ENCODE assay signal across 35 cellular contexts in genomic region chr22:45836418-45836817, GRCh38.
"Had no signal": no experiment of that assay in that cellular context is flagged by ENCODE, and none has a peak within 500 bp of the region (broad histone marks: within the 10 kb centered on the region; RNA-seq: fewer than 3 reads in every experiment).

No MANE protein-coding gene starts in this region.

- H3K27me3 ChIP-seq: ascending aorta, cardiac muscle cell had no signal

- ATAC-seq: activated CD4-positive, alpha-beta T cell treated with anti-CD3 and anti-CD28 coated beads for 36 hours; activated CD4-positive, CD25-positive, alpha-beta regulatory T cell treated with anti-CD3 and anti-CD28 coated beads, Interleukin-2, amount 50 U/mL, for 24 hours; activated CD8-positive, alpha-beta T cell treated with anti-CD3 and anti-CD28 coated beads for 36 hours; activated naive CD8-positive, alpha-beta T cell treated with anti-CD3 and anti-CD28 coated beads, Interleukin-2, amount 50 U/mL, for 24 hours; activated T-cell treated with anti-CD3 and anti-CD28 coated beads, Interleukin-2, amount 50 U/mL, for 4 hours; activated T-cell treated with anti-CD3 and anti-CD28 coated beads, Interleukin-2, amount 50 U/mL, for 72 hours; activated T-helper 17 cell treated with anti-CD3 and anti-CD28 coated beads, Interleukin-2, amount 50 U/mL, for 72 hours; T-cell had no signal

- H3K9me3 Mint-ChIP-seq: activated CD4-positive, alpha-beta T cell treated with anti-CD3 and anti-CD28 coated beads, Interleukin-2, amount 10 ng/mL, durations not matched to agents 7 days and 5 days; activated CD8-positive, alpha-beta T cell treated with anti-CD3 and anti-CD28 coated beads for 36 hours; activated naive CD4-positive, alpha-beta T cell treated with anti-CD3 and anti-CD28 coated beads, Interleukin-2, amount 10 ng/mL, durations not matched to agents 7 days and 5 days; activated naive CD4-positive, alpha-beta T cell treated with anti-CD3 and anti-CD28 coated beads, Interleukin-2, amount 50 U/mL, for 24 hours; activated naive CD8-positive, alpha-beta T cell treated with anti-CD3 and anti-CD28 coated beads, Interleukin-2, amount 10 ng/mL, durations not matched to agents 7 days and 5 days; activated naive CD8-positive, alpha-beta T cell treated with anti-CD3 and anti-CD28 coated beads, Interleukin-2, amount 50 U/mL, for 24 hours; activated T-cell treated with anti-CD3 and anti-CD28 coated beads, Interleukin-2, amount 50 U/mL, for 4 hours; activated T-cell treated with anti-CD3 and anti-CD28 coated beads, Interleukin-2, amount 50 U/mL, for 72 hours; activated T-helper 1 cell treated with anti-CD3 and anti-CD28 coated beads, Interleukin-12 subunit alpha, Interleukin-12 subunit beta, Interleukin-2, Interleukin-4 antibody, amounts not matched to agents 30 ng/mL and 10 ng/mL and 1 ng/mL, durations not matched to agents 14 hours and 24 hours and 36 hours; activated T-helper 17 cell treated with anti-CD3 and anti-CD28 coated beads, Interleukin-2, amount 50 U/mL, for 72 hours; brain; central memory CD8-positive, alpha-beta T cell; T-cell; T-helper 2 cell treated with Interferon-gamma antibody and Interleukin-4, amounts not matched to agents 5 μg/mL and 100 μg/mL, for 36 hours had no signal

- H3K27ac Mint-ChIP-seq: activated CD4-positive, alpha-beta T cell treated with anti-CD3 and anti-CD28 coated beads for 36 hours; activated CD4-positive, alpha-beta T cell treated with anti-CD3 and anti-CD28 coated beads, Interleukin-2, amount 10 ng/mL, durations not matched to agents 7 days and 5 days; activated CD8-positive, alpha-beta T cell treated with anti-CD3 and anti-CD28 coated beads for 36 hours; activated naive CD4-positive, alpha-beta T cell treated with anti-CD3 and anti-CD28 coated beads, Interleukin-2, amount 10 ng/mL, durations not matched to agents 7 days and 5 days; activated naive CD4-positive, alpha-beta T cell treated with anti-CD3 and anti-CD28 coated beads, Interleukin-2, amount 50 U/mL, for 24 hours; activated naive CD8-positive, alpha-beta T cell; activated naive CD8-positive, alpha-beta T cell treated with anti-CD3 and anti-CD28 coated beads, Interleukin-2, amount 10 ng/mL, durations not matched to agents 7 days and 5 days; activated naive CD8-positive, alpha-beta T cell treated with anti-CD3 and anti-CD28 coated beads, Interleukin-2, amount 50 U/mL, for 24 hours; activated T-cell treated with anti-CD3 and anti-CD28 coated beads, Interleukin-2, amount 50 U/mL, for 72 hours; activated T-helper 1 cell treated with anti-CD3 and anti-CD28 coated beads, Interleukin-12 subunit alpha, Interleukin-12 subunit beta, Interleukin-2, Interleukin-4 antibody, amounts not matched to agents 30 ng/mL and 10 ng/mL and 1 ng/mL, durations not matched to agents 14 hours and 24 hours and 36 hours; activated T-helper 17 cell treated with anti-CD3 and anti-CD28 coated beads, Interleukin-2, amount 50 U/mL, for 72 hours; T-cell; T-helper 2 cell treated with Interferon-gamma antibody and Interleukin-4, amounts not matched to agents 5 μg/mL and 100 μg/mL, for 36 hours had no signal

- H3K4me1 ChIP-seq: ascending aorta had no signal

- H3K27me3 Mint-ChIP-seq: activated CD4-positive, alpha-beta T cell treated with anti-CD3 and anti-CD28 coated beads for 36 hours; activated CD4-positive, alpha-beta T cell treated with anti-CD3 and anti-CD28 coated beads, Interleukin-2, amount 10 ng/mL, durations not matched to agents 7 days and 5 days; activated CD8-positive, alpha-beta T cell treated with anti-CD3 and anti-CD28 coated beads for 36 hours; activated naive CD4-positive, alpha-beta T cell treated with anti-CD3 and anti-CD28 coated beads, Interleukin-2, amount 10 ng/mL, durations not matched to agents 7 days and 5 days; activated naive CD4-positive, alpha-beta T cell treated with anti-CD3 and anti-CD28 coated beads, Interleukin-2, amount 50 U/mL, for 24 hours; activated naive CD8-positive, alpha-beta T cell; activated naive CD8-positive, alpha-beta T cell treated with anti-CD3 and anti-CD28 coated beads, Interleukin-2, amount 10 ng/mL, durations not matched to agents 7 days and 5 days; activated naive CD8-positive, alpha-beta T cell treated with anti-CD3 and anti-CD28 coated beads, Interleukin-2, amount 50 U/mL, for 24 hours; activated T-helper 17 cell treated with anti-CD3 and anti-CD28 coated beads, Interleukin-2, amount 50 U/mL, for 72 hours; central memory CD8-positive, alpha-beta T cell; T-cell had no signal

- H3K4me3 Mint-ChIP-seq: activated CD4-positive, alpha-beta T cell treated with anti-CD3 and anti-CD28 coated beads for 36 hours; activated CD4-positive, alpha-beta T cell treated with anti-CD3 and anti-CD28 coated beads, Interleukin-2, amount 10 ng/mL, durations not matched to agents 7 days and 5 days; activated CD8-positive, alpha-beta T cell treated with anti-CD3 and anti-CD28 coated beads for 36 hours; activated naive CD4-positive, alpha-beta T cell treated with anti-CD3 and anti-CD28 coated beads, Interleukin-2, amount 10 ng/mL, durations not matched to agents 7 days and 5 days; activated naive CD4-positive, alpha-beta T cell treated with anti-CD3 and anti-CD28 coated beads, Interleukin-2, amount 50 U/mL, for 24 hours; activated naive CD8-positive, alpha-beta T cell; activated naive CD8-positive, alpha-beta T cell treated with anti-CD3 and anti-CD28 coated beads, Interleukin-2, amount 10 ng/mL, durations not matched to agents 7 days and 5 days; activated naive CD8-positive, alpha-beta T cell treated with anti-CD3 and anti-CD28 coated beads, Interleukin-2, amount 50 U/mL, for 24 hours; activated T-cell treated with anti-CD3 and anti-CD28 coated beads, Interleukin-2, amount 50 U/mL, for 4 hours; activated T-cell treated with anti-CD3 and anti-CD28 coated beads, Interleukin-2, amount 50 U/mL, for 72 hours; activated T-helper 1 cell treated with anti-CD3 and anti-CD28 coated beads, Interleukin-12 subunit alpha, Interleukin-12 subunit beta, Interleukin-2, Interleukin-4 antibody, amounts not matched to agents 30 ng/mL and 10 ng/mL and 1 ng/mL, durations not matched to agents 14 hours and 24 hours and 36 hours; activated T-helper 17 cell treated with anti-CD3 and anti-CD28 coated beads, Interleukin-2, amount 50 U/mL, for 72 hours; brain; central memory CD8-positive, alpha-beta T cell; T-cell; T-helper 2 cell treated with Interferon-gamma antibody and Interleukin-4, amounts not matched to agents 5 μg/mL and 100 μg/mL, for 36 hours had no signal

- H3K9me3 ChIP-seq: ascending aorta had no signal

- H3K4me1 Mint-ChIP-seq: activated CD4-positive, alpha-beta T cell treated with anti-CD3 and anti-CD28 coated beads for 36 hours; activated naive CD4-positive, alpha-beta T cell treated with anti-CD3 and anti-CD28 coated beads, Interleukin-2, amount 50 U/mL, for 24 hours; activated T-helper 17 cell treated with anti-CD3 and anti-CD28 coated beads, Interleukin-2, amount 50 U/mL, for 72 hours; T-cell had no signal

- H3K36me3 Mint-ChIP-seq: activated naive CD4-positive, alpha-beta T cell treated with anti-CD3 and anti-CD28 coated beads, Interleukin-2, amount 10 ng/mL, durations not matched to agents 7 days and 5 days had no signal

- H3K27ac ChIP-seq: ascending aorta, cardiac muscle cell, VCaP had no signal

- H3K36me3 ChIP-seq: cardiac muscle cell had no signal

- DNase-seq: activated CD4-positive, alpha-beta T cell treated with anti-CD3 and anti-CD28 coated beads for 1 hour; activated CD4-positive, alpha-beta T cell treated with anti-CD3 and anti-CD28 coated beads for 36 hours; activated CD4-positive, alpha-beta T cell treated with anti-CD3 and anti-CD28 coated beads for 48 hours; activated CD4-positive, alpha-beta T cell treated with anti-CD3 and anti-CD28 coated beads, Interleukin-2, amount 10 ng/mL, durations not matched to agents 7 days and 5 days; activated CD4-positive, alpha-beta T cell treated with anti-CD3 and anti-CD28 coated beads, Interleukin-2, amount 50 U/mL, for 48 hours; activated CD4-positive, CD25-positive, alpha-beta regulatory T cell; activated CD8-positive, alpha-beta memory T cell treated with anti-CD3 and anti-CD28 coated beads, Interleukin-2, amount 50 U/mL, for 4 hours; activated CD8-positive, alpha-beta T cell treated with anti-CD3 and anti-CD28 coated beads for 36 hours; activated gamma-delta T cell; activated naive CD4-positive, alpha-beta T cell treated with anti-CD3 and anti-CD28 coated beads, Interleukin-2, amount 10 ng/mL, durations not matched to agents 7 days and 5 days; activated naive CD4-positive, alpha-beta T cell treated with Interleukin-2 at 50 U/mL for 16 hours; activated naive CD8-positive, alpha-beta T cell treated with anti-CD3 and anti-CD28 coated beads, Interleukin-2, amount 10 ng/mL, durations not matched to agents 7 days and 5 days; activated naive CD8-positive, alpha-beta T cell treated with anti-CD3 and anti-CD28 coated beads, Interleukin-2, amount 50 U/mL, for 24 hours; activated T-cell treated with anti-CD3 and anti-CD28 coated beads for 4 hours; activated T-cell treated with anti-CD3 and anti-CD28 coated beads, Interleukin-2, amount 50 U/mL, for 1 hour; activated T-cell treated with anti-CD3 and anti-CD28 coated beads, Interleukin-2, amount 50 U/mL, for 4 hours; activated T-cell treated with anti-CD3 and anti-CD28 coated beads, Interleukin-2, amount 50 U/mL, for 72 hours; amygdala; anterior cingulate cortex; caudate nucleus; cerebellar nuclear complex; T-cell; T-helper 2 cell; T-helper 9 cell had no signal

- H3K4me3 ChIP-seq: ascending aorta, cardiac muscle cell had no signal
